In the genomic region with DNA sequence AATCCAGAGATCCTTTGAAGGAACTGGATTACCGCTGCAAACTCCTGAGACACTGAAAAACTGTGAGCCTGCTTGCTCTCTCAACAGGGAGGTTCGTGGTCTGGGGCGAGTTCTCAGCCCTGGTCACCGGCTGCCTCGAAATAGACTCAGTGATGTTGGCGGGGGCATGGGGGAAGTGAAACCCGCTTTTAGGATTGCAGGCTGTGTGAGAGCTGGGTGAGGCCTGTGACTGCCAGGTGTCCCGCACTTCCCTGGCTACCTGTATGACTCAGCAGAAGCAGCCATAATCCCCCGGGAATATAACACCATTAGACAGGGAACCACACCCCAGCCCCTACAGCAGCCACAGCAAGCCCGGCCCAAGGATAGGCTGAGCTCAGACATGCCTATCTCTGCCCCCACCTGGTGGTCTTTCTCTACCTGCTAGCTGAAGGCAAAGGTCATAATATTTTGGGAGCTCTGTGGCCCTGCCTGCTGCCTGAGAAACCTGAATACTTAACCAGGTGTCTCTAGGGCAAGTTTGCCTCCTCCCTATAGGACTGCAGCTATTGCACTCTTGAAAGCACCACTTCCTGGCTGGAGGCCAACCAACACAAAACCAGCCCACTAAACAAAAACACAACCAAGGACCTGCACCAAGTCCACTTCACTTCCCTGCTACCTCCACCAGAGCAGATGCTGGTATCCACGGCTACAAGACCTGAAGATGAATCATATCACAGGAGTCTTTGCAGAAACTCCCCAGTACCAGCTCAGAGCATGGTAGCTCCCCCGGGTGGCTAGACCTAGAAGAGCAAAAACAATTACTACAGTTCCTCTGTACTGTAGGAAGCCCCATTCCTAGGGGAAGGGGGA, we compare ENCODE assay signal across 10 cellular contexts.
A peak's percentile ranks its signal among the peaks of the same experiment; 100 is the strongest.
DNase-seq lines count a peak whose midpoint lies in the region; ATAC-seq and TF ChIP-seq lines count a peak whose summit lies in the region.
"Had no signal": no experiment of that assay in that cellular context is flagged by ENCODE, and none has a peak within 500 bp of the region (broad histone marks: within the 10 kb centered on the region; RNA-seq: fewer than 3 reads in every experiment).

No MANE protein-coding gene starts in this region.

- H2AFZ ChIP-seq in HCT116 (ENCODE audit: low read depth, low read length, poor library complexity, severe bottlenecking): peak overlapping the region; percentile 26

- H3K79me2 ChIP-seq in HCT116 (ENCODE audit: insufficient read depth, low read length): no peaks in the 10 kb centered on the region

- peak overlapping the region; percentile 8; the same call in 1 of the 2 replicates for H3K27ac ChIP-seq in HCT116 (ENCODE audit: low read depth, low read length)

- TF ChIP-seq POLR2A in HCT116 (IDR thresholded peaks at IDR 0.05; ENCODE audit: borderline replicate concordance, extremely low read depth, insufficient read depth, insufficient read length): no peak

- intact Hi-C loops in HCT116 (cut with micrococcal nuclease): loop anchor here (10.0 kb wide), 1 partner anchor 295 kb away; no protein-coding TSS in a partner anchor

- peak in 2 of 3 experiments; percentile 6 to 13; a peak in 1 of 6 replicates for TF ChIP-seq CTCF in HCT116 (IDR thresholded peaks at IDR 0.05 in 2 of 3, conservative IDR thresholded peaks at IDR 0.05 in 1 of 3; ENCODE audit: borderline replicate concordance in 1 of 3, insufficient read depth in 1 of 3, low read depth in 2 of 3, low read length in 2 of 3)

- ATAC-seq in activated CD4-positive, CD25-positive, alpha-beta regulatory T cell treated with anti-CD3 and anti-CD28 coated beads, Interleukin-2, amount 50 U/mL, for 24 hours: peak; percentile 13 to 33
- ATAC-seq in HCT116 (peak; percentile 75), HG03575 (IDR thresholded peaks at IDR 0.05; ENCODE audit: extremely low read depth, insufficient number of reproducible peaks, low FRiP score, unreplicated experiment) (peak; percentile 83), T-helper 17 cell (no peak)
- ATAC-seq in stimulated activated naive B cell treated with anti-CD40 and anti-IgM and Interleukin-4, amounts not matched to agents 10 μg/mL and 1 μg/mL and 100 μg/mL, for 72 hours (replicated peaks): peak; percentile 97 to 98

- no peaks in the 10 kb centered on the region for H3K36me3 ChIP-seq in HCT116 (ENCODE audit: control insufficient read depth in 1 of 2, insufficient read depth in 2 of 2, low read length in 2 of 2)

- no peak for DNase-seq in activated CD4-positive, CD25-positive, alpha-beta regulatory T cell (lab: John Stamatoyannopoulos, UW)
- no peak for DNase-seq in HCT116 (ENCODE audit: low read depth, low spot score)
- peak; percentile 78 for DNase-seq in stimulated activated naive B cell treated with anti-CD40 and anti-IgM and Interleukin-4, amounts not matched to agents 10 μg/mL and 1 μg/mL and 100 μg/mL, for 72 hours
- DNase-seq in NCI-H2029 (lab: John Stamatoyannopoulos, UW): no peak
- DNase-seq in ureter (ENCODE audit: low spot score): no peak
- DNase-seq in T-helper 17 cell: no peak
- DNase-seq: substantia nigra, T-helper 2 cell had no signal

- H3K27ac Mint-ChIP-seq in stimulated activated naive B cell treated with anti-CD40 and anti-IgM and Interleukin-4, amounts not matched to agents 10 μg/mL and 1 μg/mL and 100 μg/mL, for 72 hours: peak overlapping the region; percentile 83
- no peak overlapping the region for H3K27ac Mint-ChIP-seq in T-helper 17 cell

- no peak overlapping the region for H3K9ac ChIP-seq in HCT116 (ENCODE audit: low read length)

- no peaks in the 10 kb centered on the region for H3K27me3 ChIP-seq in HCT116 (ENCODE audit: insufficient read depth, low read length)

- RAD21 ChIA-PET in HCT116 (lab: Charles Lee; ENCODE audit: low non-redundant PET in 1 of 2, low total read pairs in 2 of 2, uncharacterized antibody in 2 of 2, unreplicated experiment in 2 of 2): no interaction called here

- H3K9me3 ChIP-seq in HCT116 (ENCODE audit: control insufficient read depth in 1 of 2, insufficient read depth in 1 of 2, low read depth in 1 of 2, low read length in 2 of 2) (no peaks in the 10 kb centered on the region), T-helper 17 cell (ENCODE audit: control insufficient read depth, low read length, poor library complexity, severe bottlenecking) (no peaks in the 10 kb centered on the region)

- POLR2A ChIA-PET in HCT116 (lab: Charles Lee): no interaction called here

- H3K4me2 ChIP-seq in HCT116 (ENCODE audit: low read length): peak overlapping the region; percentile 35

- peaks cover 17 to 20% of the 10 kb centered on the region in 2 donors for H3K4me1 Mint-ChIP-seq in stimulated activated naive B cell treated with anti-CD40 and anti-IgM and Interleukin-4, amounts not matched to agents 10 μg/mL and 1 μg/mL and 100 μg/mL, for 72 hours
- no peaks in the 10 kb centered on the region for H3K4me1 Mint-ChIP-seq in T-helper 17 cell

- TF ChIP-seq RAD21 in HCT116 (IDR thresholded peaks at IDR 0.05; ENCODE audit: low read depth): no peak; the same call in 1 of the 2 replicates

- BruUV-seq in HCT116 (replicated peaks; lab: Mats Ljungman, UMichigan): no TSS peak

- H3K4me3 Mint-ChIP-seq in stimulated activated naive B cell treated with anti-CD40 and anti-IgM and Interleukin-4, amounts not matched to agents 10 μg/mL and 1 μg/mL and 100 μg/mL, for 72 hours: peak overlapping the region; percentile 9 to 27
- no peak overlapping the region for H3K4me3 Mint-ChIP-seq in T-helper 17 cell

- H3K36me3 Mint-ChIP-seq in stimulated activated naive B cell treated with anti-CD40 and anti-IgM and Interleukin-4, amounts not matched to agents 10 μg/mL and 1 μg/mL and 100 μg/mL, for 72 hours: peaks cover 0 to 12% of the 10 kb centered on the region in 2 donors
- peaks cover 2% of the 10 kb centered on the region for H3K36me3 Mint-ChIP-seq in T-helper 17 cell (ENCODE audit: low read depth)

- peaks cover 0 to 15% of the 10 kb centered on the region in 2 experiments; a peak in 2 of 4 replicates for H3K4me1 ChIP-seq in HCT116 (ENCODE audit: control insufficient read depth in 1 of 2, insufficient read depth in 2 of 2, low read length in 2 of 2)

- no peak overlapping the region for H3K4me3 ChIP-seq in HCT116 (replicated peaks in 1 of 2; ENCODE audit: low read depth in 1 of 2, low read length in 2 of 2)

- CTCF ChIA-PET in HCT116 (lab: Charles Lee): interaction anchor here (1.9 kb wide), 1 partner anchor 11 kb away, joined by 8 read pairs; no protein-coding TSS in a partner anchor

- H3K9me2 ChIP-seq in HCT116 (ENCODE audit: insufficient read depth): no peaks in the 10 kb centered on the region

- H3K27me3 Mint-ChIP-seq in stimulated activated naive B cell treated with anti-CD40 and anti-IgM and Interleukin-4, amounts not matched to agents 10 μg/mL and 1 μg/mL and 100 μg/mL, for 72 hours: no peaks in the 10 kb centered on the region
- no peaks in the 10 kb centered on the region for H3K27me3 Mint-ChIP-seq in T-helper 17 cell

- H3K9me3 Mint-ChIP-seq in stimulated activated naive B cell treated with anti-CD40 and anti-IgM and Interleukin-4, amounts not matched to agents 10 μg/mL and 1 μg/mL and 100 μg/mL, for 72 hours: peaks cover 2 to 10% of the 10 kb centered on the region in 2 donors

- H4K20me1 ChIP-seq in HCT116 (ENCODE audit: insufficient read depth): no peaks in the 10 kb centered on the region

TF ChIP-seq in HCT116, 20 proteins besides CTCF, POLR2A, EP300 and RAD21 (continues in another document):
- TF ChIP-seq CBX3 (IDR thresholded peaks at IDR 0.05; ENCODE audit: low read depth) (no peak), REST (IDR thresholded peaks at IDR 0.05; ENCODE audit: low read depth) (no peak), SRF (IDR thresholded peaks at IDR 0.05; ENCODE audit: low read depth) (no peak), JUND (IDR thresholded peaks at IDR 0.05) (no peak), YY1 (IDR thresholded peaks at IDR 0.05; ENCODE audit: extremely low read depth, insufficient replicate concordance, low read depth, low read length) (no peak), ZNF274 (IDR thresholded peaks at IDR 0.05; ENCODE audit: low read depth, low read length) (no peak), POLR2AphosphoS5 (IDR thresholded peaks at IDR 0.05; ENCODE audit: low read depth, low read length) (no peak), CEBPB (IDR thresholded peaks at IDR 0.05; ENCODE audit: low read depth) (no peak), TCF7L2 (IDR thresholded peaks at IDR 0.05; ENCODE audit: borderline replicate concordance, extremely low read depth, insufficient read depth, insufficient read length) (no peak), SP1 (IDR thresholded peaks at IDR 0.05; ENCODE audit: low read depth) (no peak)
- TF ChIP-seq, protein P1, sequence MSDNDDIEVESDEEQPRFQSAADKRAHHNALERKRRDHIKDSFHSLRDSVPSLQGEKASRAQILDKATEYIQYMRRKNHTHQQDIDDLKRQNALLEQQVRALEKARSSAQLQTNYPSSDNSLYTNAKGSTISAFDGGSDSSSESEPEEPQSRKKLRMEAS (IDR thresholded peaks at IDR 0.05): no peak
